1 cellular context compared by ENCODE assay signal in genomic region chr20:3106658-3107463, GRCh38.
A peak's percentile ranks its signal among the peaks of the same experiment; 100 is the strongest.
TF ChIP-seq lines count a peak whose summit lies in the region.

No MANE protein-coding gene starts in this region.

TF ChIP-seq in HepG2, 621 proteins besides CTCF, POLR2A, EP300 and RAD21 (continued from another document):
- TF ChIP-seq ZNF10 (CRISPR knock-in tag; IDR thresholded peaks at IDR 0.05; ENCODE audit: borderline replicate concordance, low read depth) (no peak), FOXC1 (CRISPR knock-in tag; IDR thresholded peaks at IDR 0.05; ENCODE audit: borderline replicate concordance) (peak; percentile 86), ZNF34 (CRISPR knock-in tag; IDR thresholded peaks at IDR 0.05; ENCODE audit: borderline replicate concordance) (no peak), ZNF3 (CRISPR knock-in tag; IDR thresholded peaks at IDR 0.05) (no peak), PAX8 (CRISPR knock-in tag; IDR thresholded peaks at IDR 0.05; ENCODE audit: borderline replicate concordance) (no peak), SP4 (CRISPR knock-in tag; IDR thresholded peaks at IDR 0.05) (no peak; the same call in 1 of the 2 replicates), RFXAP (CRISPR knock-in tag; IDR thresholded peaks at IDR 0.05; ENCODE audit: borderline replicate concordance) (peak; percentile 44; the same call in 1 of the 2 replicates), ONECUT2 (CRISPR knock-in tag; IDR thresholded peaks at IDR 0.05) (no peak), TAF1 (CRISPR knock-in tag; IDR thresholded peaks at IDR 0.05) (no peak; the same call in 1 of the 2 replicates), ZNF484 (CRISPR knock-in tag; IDR thresholded peaks at IDR 0.05; ENCODE audit: borderline replicate concordance, low read depth) (no peak), JDP2 (CRISPR knock-in tag; IDR thresholded peaks at IDR 0.05; ENCODE audit: borderline replicate concordance) (no peak), SYNCRIP (IDR thresholded peaks at IDR 0.05; ENCODE audit: insufficient read depth, low read depth, low read length) (no peak)
